8 cellular contexts compared by ENCODE assay signal in genomic region chr17:78665952-78666920, GRCh38.
DNase-seq lines count a peak whose midpoint lies in the region; ATAC-seq and TF ChIP-seq lines count a peak whose summit lies in the region.

No MANE protein-coding gene starts in this region.

- intact Hi-C loops in esophagus muscularis mucosa (cut with DNase I): no loop called here

- TF ChIP-seq EP300 in esophagus muscularis mucosa (IDR thresholded peaks at IDR 0.05): no peak

- H3K4me1 Mint-ChIP-seq in progenitor cell of endocrine pancreas (ENCODE audit: low read depth): peaks cover 16% of the 10 kb centered on the region

- H3K4me3 Mint-ChIP-seq in progenitor cell of endocrine pancreas (ENCODE audit: low read depth): no peak overlapping the region

- no peak for TF ChIP-seq POLR2A in esophagus muscularis mucosa (IDR thresholded peaks at IDR 0.05; ENCODE audit: low read depth)

- H3K27me3 ChIP-seq in esophagus muscularis mucosa: no peaks in the 10 kb centered on the region

- H3K27ac Mint-ChIP-seq in progenitor cell of endocrine pancreas: peak overlapping the region; percentile 48

- no peaks in the 10 kb centered on the region for H3K36me3 Mint-ChIP-seq in progenitor cell of endocrine pancreas (ENCODE audit: insufficient read depth)

- peaks cover 16% of the 10 kb centered on the region for H3K4me1 ChIP-seq in HEK293 (ENCODE audit: control insufficient read depth, insufficient read depth, low read length)
- peaks cover 21 to 28% (median 23%) of the 10 kb centered on the region in 4 donors for H3K4me1 ChIP-seq in esophagus muscularis mucosa

- H3K4me3 ChIP-seq in HEK293 (ENCODE audit: low read depth, low read length): no peak overlapping the region
- H3K4me3 ChIP-seq in esophagus muscularis mucosa: no peak overlapping the region

- peak; percentile 18 to 24 for DNase-seq in activated CD4-positive, alpha-beta T cell treated with anti-CD3 and anti-CD28 coated beads, Interleukin-2, amount 50 U/mL, for 4 hours
- DNase-seq in esophagus muscularis mucosa (ENCODE audit: extremely low spot score): no peak
- no peak for DNase-seq in progenitor cell of endocrine pancreas (ENCODE audit: low spot score, unreplicated experiment)
- no peak for DNase-seq in NCI-H82 (lab: John Stamatoyannopoulos, UW)
- DNase-seq in NCI-H1930 (lab: John Stamatoyannopoulos, UW): no peak
- DNase-seq in Ammon's horn (ENCODE audit: low spot score): no peak

- 0 out of 2 replicates have a peak overlapping the region, but pooled peaks have one; percentile 11 for H3K27ac ChIP-seq in HEK293 (ENCODE audit: extremely low read depth, low read depth, low read length)
- H3K27ac ChIP-seq in esophagus muscularis mucosa (replicated peaks in 1 of 4): peak overlapping the region in 3 of 4 donors; percentile 8 to 47 (median 23)

- H3K9me3 Mint-ChIP-seq in progenitor cell of endocrine pancreas (ENCODE audit: low read depth): no peaks in the 10 kb centered on the region

- POLR2A ChIA-PET in HEK293 (lab: Yijun Ruan, JAX): interaction anchor here (1.0 kb wide), 1 partner anchor 41 kb away, joined by 3 read pairs; no protein-coding TSS in a partner anchor

- H3K9me3 ChIP-seq in HEK293 (ENCODE audit: control insufficient read depth, insufficient read depth, low read depth, low read length) (no peaks in the 10 kb centered on the region), esophagus muscularis mucosa (no peaks in the 10 kb centered on the region)

- no peaks in the 10 kb centered on the region for H3K36me3 ChIP-seq in HEK293 (ENCODE audit: control insufficient read depth in 2 of 2, insufficient read depth in 1 of 2, low read length in 2 of 2)
- no peaks in the 10 kb centered on the region for H3K36me3 ChIP-seq in esophagus muscularis mucosa

- H3K27me3 Mint-ChIP-seq in progenitor cell of endocrine pancreas: peaks cover 3% of the 10 kb centered on the region

- WGBS in esophagus muscularis mucosa: 61% methylated on average over 17 of the region's 19 CpGs

- CTCF ChIA-PET in HEK293 (lab: Yijun Ruan, JAX): interaction anchor here (0.6 to 2.5 kb wide), 6 partner anchors 8 to 1240 kb away, joined by 3 to 17 read pairs (median 6); no protein-coding TSS in a partner anchor

- TF ChIP-seq CTCF in HEK293 (tag by site-specific recombination; IDR thresholded peaks at IDR 0.05): no peak
- no peak for TF ChIP-seq CTCF in esophagus muscularis mucosa (IDR thresholded peaks at IDR 0.05)
- no peak for TF ChIP-seq CTCF in progenitor cell of endocrine pancreas (IDR thresholded peaks at IDR 0.05; ENCODE audit: unreplicated experiment)

- no peak for ATAC-seq in HG03571 (IDR thresholded peaks at IDR 0.05; ENCODE audit: unreplicated experiment)

TF ChIP-seq in HEK293, 187 proteins besides CTCF, POLR2A, EP300 and RAD21:
- TF ChIP-seq, protein P1, sequence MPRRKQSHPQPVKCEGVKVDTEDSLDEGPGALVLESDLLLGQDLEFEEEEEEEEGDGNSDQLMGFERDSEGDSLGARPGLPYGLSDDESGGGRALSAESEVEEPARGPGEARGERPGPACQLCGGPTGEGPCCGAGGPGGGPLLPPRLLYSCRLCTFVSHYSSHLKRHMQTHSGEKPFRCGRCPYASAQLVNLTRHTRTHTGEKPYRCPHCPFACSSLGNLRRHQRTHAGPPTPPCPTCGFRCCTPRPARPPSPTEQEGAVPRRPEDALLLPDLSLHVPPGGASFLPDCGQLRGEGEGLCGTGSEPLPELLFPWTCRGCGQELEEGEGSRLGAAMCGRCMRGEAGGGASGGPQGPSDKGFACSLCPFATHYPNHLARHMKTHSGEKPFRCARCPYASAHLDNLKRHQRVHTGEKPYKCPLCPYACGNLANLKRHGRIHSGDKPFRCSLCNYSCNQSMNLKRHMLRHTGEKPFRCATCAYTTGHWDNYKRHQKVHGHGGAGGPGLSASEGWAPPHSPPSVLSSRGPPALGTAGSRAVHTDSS (tag by site-specific recombination; IDR thresholded peaks at IDR 0.05): no peak
- 0 out of 2 replicates have a peak, but pooled peaks have one; percentile 40 for TF ChIP-seq KLF10 (tag by site-specific recombination; IDR thresholded peaks at IDR 0.05)
- peak; percentile 53; the same call in 1 of the 2 replicates for TF ChIP-seq KLF9 (tag by site-specific recombination; IDR thresholded peaks at IDR 0.05; ENCODE audit: low read depth)
- TF ChIP-seq ZNF394 (tag by site-specific recombination; IDR thresholded peaks at IDR 0.05; ENCODE audit: borderline replicate concordance): peak; percentile 29; the same call in 1 of the 2 replicates
- TF ChIP-seq ZNF335 (tag by site-specific recombination; conservative IDR thresholded peaks at IDR 0.05): peak; percentile 35; the same call in 1 of the 2 replicates
- TF ChIP-seq ZNF2 (tag by site-specific recombination; IDR thresholded peaks at IDR 0.05): no peak
- TF ChIP-seq, protein P2, sequence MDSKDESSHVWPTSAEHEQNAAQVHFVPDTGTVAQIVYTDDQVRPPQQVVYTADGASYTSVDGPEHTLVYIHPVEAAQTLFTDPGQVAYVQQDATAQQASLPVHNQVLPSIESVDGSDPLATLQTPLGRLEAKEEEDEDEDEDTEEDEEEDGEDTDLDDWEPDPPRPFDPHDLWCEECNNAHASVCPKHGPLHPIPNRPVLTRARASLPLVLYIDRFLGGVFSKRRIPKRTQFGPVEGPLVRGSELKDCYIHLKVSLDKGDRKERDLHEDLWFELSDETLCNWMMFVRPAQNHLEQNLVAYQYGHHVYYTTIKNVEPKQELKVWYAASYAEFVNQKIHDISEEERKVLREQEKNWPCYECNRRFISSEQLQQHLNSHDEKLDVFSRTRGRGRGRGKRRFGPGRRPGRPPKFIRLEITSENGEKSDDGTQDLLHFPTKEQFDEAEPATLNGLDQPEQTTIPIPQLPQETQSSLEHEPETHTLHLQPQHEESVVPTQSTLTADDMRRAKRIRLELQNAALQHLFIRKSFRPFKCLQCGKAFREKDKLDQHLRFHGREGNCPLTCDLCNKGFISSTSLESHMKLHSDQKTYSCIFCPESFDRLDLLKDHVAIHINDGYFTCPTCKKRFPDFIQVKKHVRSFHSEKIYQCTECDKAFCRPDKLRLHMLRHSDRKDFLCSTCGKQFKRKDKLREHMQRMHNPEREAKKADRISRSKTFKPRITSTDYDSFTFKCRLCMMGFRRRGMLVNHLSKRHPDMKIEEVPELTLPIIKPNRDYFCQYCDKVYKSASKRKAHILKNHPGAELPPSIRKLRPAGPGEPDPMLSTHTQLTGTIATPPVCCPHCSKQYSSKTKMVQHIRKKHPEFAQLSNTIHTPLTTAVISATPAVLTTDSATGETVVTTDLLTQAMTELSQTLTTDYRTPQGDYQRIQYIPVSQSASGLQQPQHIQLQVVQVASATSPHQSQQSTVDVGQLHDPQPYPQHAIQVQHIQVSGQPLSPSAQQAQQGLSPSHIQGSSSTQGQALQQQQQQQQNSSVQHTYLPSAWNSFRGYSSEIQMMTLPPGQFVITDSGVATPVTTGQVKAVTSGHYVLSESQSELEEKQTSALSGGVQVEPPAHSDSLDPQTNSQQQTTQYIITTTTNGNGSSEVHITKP (tag by site-specific recombination; IDR thresholded peaks at IDR 0.05): 0 out of 2 replicates have a peak, but pooled peaks have one; percentile 24
- TF ChIP-seq ZNF600 (tag by site-specific recombination; IDR thresholded peaks at IDR 0.05): 0 out of 2 replicates have a peak, but pooled peaks have one; percentile 15

Comparison
In these comparisons a context has a peak if more than half of its experiments do, and no peak if none do; other contexts are left out.
1. DNase-seq: peak in activated CD4-positive, alpha-beta T cell treated with anti-CD3 and anti-CD28 coated beads, Interleukin-2, amount 50 U/mL, for 4 hours (2 of 2); none in esophagus muscularis mucosa (single experiment), progenitor cell of endocrine pancreas (single experiment), NCI-H82 (single experiment), NCI-H1930 (0 of 2) and Ammon's horn (single experiment).